ENCODE assay signal across 24 cellular contexts in genomic region chr1:114350731-114351445, GRCh38.
A peak's percentile ranks its signal among the peaks of the same experiment; 100 is the strongest.
DNase-seq lines count a peak whose midpoint lies in the region; ATAC-seq and TF ChIP-seq lines count a peak whose summit lies in the region.
"Had no signal": no experiment of that assay in that cellular context is flagged by ENCODE, and none has a peak within 500 bp of the region (broad histone marks: within the 10 kb centered on the region; RNA-seq: fewer than 3 reads in every experiment).

No MANE protein-coding gene starts in this region.

- H3K27me3 Mint-ChIP-seq in glutamatergic neuron (ENCODE audit: unreplicated experiment), result peaks cover 29% of the 10 kb centered on the region
- peaks cover 21% of the 10 kb centered on the region for H3K27me3 Mint-ChIP-seq in type B pancreatic cell
- H3K27me3 Mint-ChIP-seq: CD4-positive, alpha-beta memory T cell; CD8-positive, alpha-beta memory T cell had no signal

- H3K36me3 Mint-ChIP-seq in glutamatergic neuron (ENCODE audit: unreplicated experiment), result peaks cover 10% of the 10 kb centered on the region
- no peaks in the 10 kb centered on the region for H3K36me3 Mint-ChIP-seq in type B pancreatic cell
- H3K36me3 Mint-ChIP-seq: CD14-positive monocyte; CD4-positive, alpha-beta memory T cell; CD4-positive, CD25-positive, alpha-beta regulatory T cell; CD8-positive, alpha-beta memory T cell had no signal

- H3K27me3 ChIP-seq in osteoblast (ENCODE audit: insufficient read depth, low read length) (peaks cover 8% of the 10 kb centered on the region), Karpas-422 (ENCODE audit: low read length) (no peaks in the 10 kb centered on the region)
- H3K27me3 ChIP-seq: BE2C, BLaER1 had no signal

- TF ChIP-seq CTCF in glutamatergic neuron (IDR thresholded peaks at IDR 0.05; ENCODE audit: partially characterized antibody, unreplicated experiment), result no peak
- no peak for TF ChIP-seq CTCF in osteoblast (IDR thresholded peaks at IDR 0.05; ENCODE audit: extremely low read depth, low read depth, low read length)
- no peak for TF ChIP-seq CTCF in type B pancreatic cell (conservative IDR thresholded peaks at IDR 0.05)

- H3K9me3 Mint-ChIP-seq in glutamatergic neuron (ENCODE audit: unreplicated experiment) (peaks cover 32% of the 10 kb centered on the region), type B pancreatic cell (no peaks in the 10 kb centered on the region)
- H3K9me3 Mint-ChIP-seq: CD4-positive, alpha-beta memory T cell; CD8-positive, alpha-beta memory T cell had no signal

- no peaks in the 10 kb centered on the region for H4K20me1 ChIP-seq in osteoblast (ENCODE audit: insufficient read depth, low read length)
- H4K20me1 ChIP-seq in Karpas-422 (ENCODE audit: insufficient read depth, low read depth, low read length), result no peaks in the 10 kb centered on the region
- H4K20me1 ChIP-seq: BLaER1 had no signal

- H3K4me1 Mint-ChIP-seq in glutamatergic neuron (ENCODE audit: low read depth, unreplicated experiment), result peaks cover 50% of the 10 kb centered on the region
- H3K4me1 Mint-ChIP-seq in type B pancreatic cell (ENCODE audit: unreplicated experiment), result peaks cover 13% of the 10 kb centered on the region

- no peaks in the 10 kb centered on the region for H3K9me3 ChIP-seq in osteoblast (ENCODE audit: low read depth, low read length)
- no peaks in the 10 kb centered on the region for H3K9me3 ChIP-seq in Karpas-422 (ENCODE audit: low read length)
- H3K9me3 ChIP-seq: BE2C, BLaER1 had no signal

- H3K4me3 ChIP-seq in osteoblast (ENCODE audit: insufficient read depth, low read length) (no peak overlapping the region), Karpas-422 (ENCODE audit: low read length) (no peak overlapping the region)
- H3K4me3 ChIP-seq: BLaER1, GM12878 had no signal

- H3K4me3 Mint-ChIP-seq in glutamatergic neuron (ENCODE audit: unreplicated experiment) (no peak overlapping the region), type B pancreatic cell (no peak overlapping the region)
- H3K4me3 Mint-ChIP-seq: CD14-positive monocyte; CD4-positive, alpha-beta memory T cell; CD4-positive, CD25-positive, alpha-beta regulatory T cell; CD8-positive, alpha-beta memory T cell had no signal

- H3K79me2 ChIP-seq in osteoblast (ENCODE audit: insufficient read depth, low read length) (no peaks in the 10 kb centered on the region), Karpas-422 (ENCODE audit: low read length) (no peaks in the 10 kb centered on the region)

- H3K9me2 ChIP-seq in Karpas-422 (replicated peaks; ENCODE audit: insufficient read depth, low read length), result no peaks in the 10 kb centered on the region

- H3K36me3 ChIP-seq in osteoblast (ENCODE audit: insufficient read depth, low read length) (no peaks in the 10 kb centered on the region), Karpas-422 (ENCODE audit: insufficient read depth, low read length) (no peaks in the 10 kb centered on the region)
- H3K36me3 ChIP-seq: BE2C, BLaER1 had no signal

- H3K9ac ChIP-seq in Karpas-422 (ENCODE audit: low read length), result no peak overlapping the region
- H3K9ac ChIP-seq: BLaER1 had no signal

- no peak overlapping the region for H3K27ac ChIP-seq in osteoblast (ENCODE audit: low read depth, low read length)
- no peak overlapping the region for H3K27ac ChIP-seq in substantia nigra (ENCODE audit: low read depth, low read length, poor library complexity, severe bottlenecking)
- H3K27ac ChIP-seq in Karpas-422 (ENCODE audit: low read length), result no peak overlapping the region
- H3K27ac ChIP-seq: BLaER1 had no signal

- H3K27ac Mint-ChIP-seq in glutamatergic neuron (ENCODE audit: unreplicated experiment), result peak overlapping the region; percentile 99
- no peak overlapping the region for H3K27ac Mint-ChIP-seq in type B pancreatic cell
- H3K27ac Mint-ChIP-seq: CD14-positive monocyte; CD8-positive, alpha-beta memory T cell had no signal

- H2AFZ ChIP-seq in osteoblast (ENCODE audit: low read length), result no peak overlapping the region
- no peak overlapping the region for H2AFZ ChIP-seq in Karpas-422 (ENCODE audit: low read length)

- ATAC-seq in HG03175 (IDR thresholded peaks at IDR 0.05; ENCODE audit: unreplicated experiment), result no peak
- ATAC-seq: GM12878 had no signal

- peaks cover 16% of the 10 kb centered on the region for H3K4me1 ChIP-seq in osteoblast (ENCODE audit: insufficient read depth, low read length)
- peaks cover 27% of the 10 kb centered on the region for H3K4me1 ChIP-seq in Karpas-422 (ENCODE audit: low read length)
- H3K4me1 ChIP-seq: BE2C had no signal

- DNase-seq in glutamatergic neuron, result no peak
- peak; percentile 62 for DNase-seq in osteoblast (ENCODE audit: insufficient read length, low spot score, missing footprints)
- DNase-seq in type B pancreatic cell (ENCODE audit: extremely low spot score, unreplicated experiment), result peak; percentile 55
- DNase-seq in substantia nigra (lab: John Stamatoyannopoulos, UW), result no peak
- no peak for DNase-seq in Karpas-422
- DNase-seq: 8988T; ACHN; BE2C; C1 segment of cervical spinal cord; CD4-positive, alpha-beta memory T cell; CD4-positive, CD25-positive, alpha-beta regulatory T cell; CD8-positive, alpha-beta memory T cell; COR-L47; DMS 273 treated with DMSO at 0.1 percent for 48 hours; DMS153; DMS53; DMS79; DND-41; EL; GDM1 had no signal

- H3K4me2 ChIP-seq in osteoblast (ENCODE audit: insufficient read depth, low read length) (no peak overlapping the region), Karpas-422 (ENCODE audit: low read depth, low read length, poor library complexity, severe bottlenecking) (no peak overlapping the region)
- H3K4me2 ChIP-seq: BLaER1 had no signal

Comparison
In these comparisons a context has a peak if more than half of its experiments do, and no peak if none do; other contexts are left out.
1. DNase-seq: peak in osteoblast (single experiment) and type B pancreatic cell (single experiment); none in glutamatergic neuron (single experiment), substantia nigra (0 of 49) and Karpas-422 (single experiment).